In the genomic region with DNA sequence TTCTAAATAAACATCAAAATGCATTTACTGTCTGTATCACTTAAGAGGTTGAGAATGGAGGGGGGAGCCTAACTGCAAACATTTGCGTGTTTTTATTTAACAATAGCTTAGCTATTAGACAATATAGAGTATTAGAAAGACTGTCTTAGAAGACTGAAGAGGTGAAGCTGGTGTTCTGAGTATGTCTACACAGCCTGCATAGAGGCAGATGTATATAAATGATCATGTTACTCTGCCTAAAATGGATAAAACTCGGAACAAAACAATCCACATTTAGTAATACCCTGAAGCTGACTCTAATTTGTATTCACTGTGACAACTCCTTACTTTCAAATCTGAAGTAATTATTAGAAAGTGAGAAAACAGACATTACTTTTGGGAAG, we compare ENCODE assay signal across 9 cellular contexts.
A peak's percentile ranks its signal among the peaks of the same experiment; 100 is the strongest.
DNase-seq lines count a peak whose midpoint lies in the region; ATAC-seq, FAIRE-seq and TF ChIP-seq lines count a peak whose summit lies in the region.
"Had no signal": no experiment of that assay in that cellular context is flagged by ENCODE, and none has a peak within 500 bp of the region (broad histone marks: within the 10 kb centered on the region; RNA-seq: fewer than 3 reads in every experiment).

No MANE protein-coding gene starts in this region.

- no peaks in the 10 kb centered on the region for H3K9me3 Mint-ChIP-seq in activated CD8-positive, alpha-beta T cell treated with anti-CD3 and anti-CD28 coated beads for 36 hours
- no peaks in the 10 kb centered on the region for H3K9me3 Mint-ChIP-seq in osteocyte (ENCODE audit: unreplicated experiment)

- no peaks in the 10 kb centered on the region for H3K36me3 ChIP-seq in MG63
- H3K36me3 ChIP-seq: left ventricle myocardium inferior had no signal

- H3K4me3 Mint-ChIP-seq in activated CD8-positive, alpha-beta T cell treated with anti-CD3 and anti-CD28 coated beads for 36 hours, result peak overlapping the region; percentile 25
- no peak overlapping the region for H3K4me3 Mint-ChIP-seq in osteocyte (ENCODE audit: unreplicated experiment)

- POLR2A ChIA-PET in activated CD8-positive, alpha-beta T cell treated with anti-CD3 and anti-CD28 coated beads for 36 hours (lab: Charles Lee), result interaction anchor here (0.6 to 1.5 kb wide), 11 partner anchors 8 to 100 kb away, joined by 3 to 6 read pairs (median 3); no protein-coding TSS in a partner anchor

- no peak overlapping the region for H3K4me3 ChIP-seq in MG63
- H3K4me3 ChIP-seq: left ventricle myocardium inferior had no signal

- H3K4me1 Mint-ChIP-seq in activated CD8-positive, alpha-beta T cell treated with anti-CD3 and anti-CD28 coated beads for 36 hours (ENCODE audit: low read depth), result peaks cover 44% of the 10 kb centered on the region
- peaks cover 30% of the 10 kb centered on the region for H3K4me1 Mint-ChIP-seq in osteocyte (ENCODE audit: unreplicated experiment)

- CTCF ChIA-PET in activated CD8-positive, alpha-beta T cell treated with anti-CD3 and anti-CD28 coated beads for 36 hours (lab: Charles Lee), result interaction anchor here (0.9 to 4.3 kb wide), 9 partner anchors 10 to 343 kb away, joined by 3 to 23 read pairs (median 4); no protein-coding TSS in a partner anchor

- no peaks in the 10 kb centered on the region for H3K27me3 Mint-ChIP-seq in activated CD8-positive, alpha-beta T cell treated with anti-CD3 and anti-CD28 coated beads for 36 hours
- H3K27me3 Mint-ChIP-seq in osteocyte (ENCODE audit: unreplicated experiment), result no peaks in the 10 kb centered on the region

- no peaks in the 10 kb centered on the region for H3K36me3 Mint-ChIP-seq in activated CD8-positive, alpha-beta T cell treated with anti-CD3 and anti-CD28 coated beads for 36 hours (ENCODE audit: low read depth)
- no peaks in the 10 kb centered on the region for H3K36me3 Mint-ChIP-seq in osteocyte (ENCODE audit: unreplicated experiment)

- no peak for DNase-seq in activated CD8-positive, alpha-beta T cell treated with anti-CD3 and anti-CD28 coated beads for 36 hours
- DNase-seq in osteocyte (ENCODE audit: extremely low spot score, unreplicated experiment), result no peak
- DNase-seq in SIG-M5 (lab: John Stamatoyannopoulos, UW), result no peak
- no peak for DNase-seq in MG63
- DNase-seq in erythroblast (lab: John Stamatoyannopoulos, UW), result no peak
- DNase-seq in GM12891 (ENCODE audit: insufficient read length, low spot score), result no peak
- DNase-seq: left ventricle myocardium inferior had no signal

- no peak for TF ChIP-seq CTCF in activated CD8-positive, alpha-beta T cell treated with anti-CD3 and anti-CD28 coated beads for 36 hours (IDR thresholded peaks at IDR 0.05)
- TF ChIP-seq CTCF in osteocyte (IDR thresholded peaks at IDR 0.05), result no peak

- ATAC-seq in GM19395 (IDR thresholded peaks at IDR 0.05; ENCODE audit: unreplicated experiment), result peak; percentile 25
- peak; percentile 23 for ATAC-seq in HG02973 (IDR thresholded peaks at IDR 0.05; ENCODE audit: unreplicated experiment)
- ATAC-seq in activated CD8-positive, alpha-beta T cell treated with anti-CD3 and anti-CD28 coated beads for 36 hours, result no peak

- intact Hi-C loops in activated CD8-positive, alpha-beta T cell treated with anti-CD3 and anti-CD28 coated beads for 36 hours (cut with micrococcal nuclease), result loop anchor here (5.0 kb wide), 2 partner anchors 62 to 342 kb away; partner anchors contain the start of gene ATXN1

- FAIRE-seq in GM12891 (lab: Jason Lieb, UNC), result no peak

- peak overlapping the region; percentile 96 for H3K27ac Mint-ChIP-seq in activated CD8-positive, alpha-beta T cell treated with anti-CD3 and anti-CD28 coated beads for 36 hours
- peak overlapping the region; percentile 96 for H3K27ac Mint-ChIP-seq in osteocyte (ENCODE audit: unreplicated experiment)

- TF ChIP-seq POLR2A in erythroblast (IDR thresholded peaks at IDR 0.05; ENCODE audit: low read length) (no peak), GM12891 (IDR thresholded peaks at IDR 0.05; ENCODE audit: low read depth, low read length) (no peak)

- no peaks in the 10 kb centered on the region for H3K27me3 ChIP-seq in MG63

- no peaks in the 10 kb centered on the region for H3K9me3 ChIP-seq in MG63
- H3K9me3 ChIP-seq: left ventricle myocardium inferior had no signal

TF ChIP-seq in GM12891, 5 proteins besides CTCF, POLR2A, EP300 and RAD21:
- TF ChIP-seq TAF1 (IDR thresholded peaks at IDR 0.05; ENCODE audit: low read depth, low read length), result no peak
